28 cellular contexts compared by ENCODE assay signal in genomic region chr12:119005085-119005484, GRCh38. TPM values are rescaled to one million over a fixed set of nuclear protein-coding genes. Genes with fewer than 3 reads are reported as not detected.
"Had no signal": no experiment of that assay in that cellular context is flagged by ENCODE, and none has a peak within 500 bp of the region (broad histone marks: within the 10 kb centered on the region; RNA-seq: fewer than 3 reads in every experiment).

No MANE protein-coding gene starts in this region.

- H3K27ac ChIP-seq: ascending aorta, body of pancreas, Peyer's patch, SJSA1 had no signal

- ATAC-seq: activated naive CD4-positive, alpha-beta T cell treated with anti-CD3 and anti-CD28 coated beads, Interleukin-2, amount 50 U/mL, for 72 hours; activated naive CD8-positive, alpha-beta T cell treated with anti-CD3 and anti-CD28 coated beads, Interleukin-2, amount 50 U/mL, for 24 hours; activated T-cell treated with anti-CD3 and anti-CD28 coated beads, Interleukin-2, amount 50 U/mL, for 4 hours; body of pancreas had no signal

- H3K36me3 Mint-ChIP-seq: activated CD4-positive, alpha-beta memory T cell treated with anti-CD3 and anti-CD28 coated beads for 36 hours had no signal

- H3K9me3 Mint-ChIP-seq: activated CD4-positive, alpha-beta memory T cell treated with anti-CD3 and anti-CD28 coated beads for 36 hours; activated CD4-positive, alpha-beta T cell treated with anti-CD3 and anti-CD28 coated beads, Interleukin-2, amount 10 ng/mL, durations not matched to agents 7 days and 5 days had no signal

- H3K27ac Mint-ChIP-seq: activated B cell treated with CpG ODN at 0.5 μM for 24 hours; activated CD4-positive, alpha-beta memory T cell treated with anti-CD3 and anti-CD28 coated beads for 36 hours; activated CD4-positive, alpha-beta T cell treated with anti-CD3 and anti-CD28 coated beads, Interleukin-2, amount 10 ng/mL, durations not matched to agents 7 days and 5 days; activated naive CD4-positive, alpha-beta T cell treated with anti-CD3 and anti-CD28 coated beads, Interleukin-2, amount 50 U/mL, for 72 hours; activated naive CD8-positive, alpha-beta T cell treated with anti-CD3 and anti-CD28 coated beads, Interleukin-2, amount 50 U/mL, for 24 hours; T-helper 1 cell treated with Interleukin-12 subunit alpha and Interleukin-12 subunit beta and Interleukin-4 antibody, amounts not matched to agents 30 μg/mL and 1 μg/mL, for 36 hours had no signal

- H3K4me3 ChIP-seq: ascending aorta, body of pancreas, Peyer's patch, SJSA1 had no signal

- DNase-seq: activated B cell treated with CpG ODN at 0.5 μM for 24 hours; activated CD4-positive, alpha-beta memory T cell treated with anti-CD3 and anti-CD28 coated beads for 36 hours; activated CD4-positive, alpha-beta T cell treated with anti-CD3 and anti-CD28 coated beads for 1 hour; activated CD4-positive, alpha-beta T cell treated with anti-CD3 and anti-CD28 coated beads, Interleukin-2, amount 10 ng/mL, durations not matched to agents 7 days and 5 days; activated CD8-positive, alpha-beta memory T cell treated with anti-CD3 and anti-CD28 coated beads for 24 hours; activated effector memory CD4-positive, alpha-beta T cell treated with anti-CD3 and anti-CD28 coated beads, Interleukin-2, amount 50 U/mL, for 16 hours; activated naive CD4-positive, alpha-beta T cell treated with Interleukin-2 at 50 U/mL for 16 hours; activated naive CD8-positive, alpha-beta T cell treated with anti-CD3 and anti-CD28 coated beads, Interleukin-2, amount 50 U/mL, for 24 hours; activated T-cell treated with anti-CD3 and anti-CD28 coated beads, Interleukin-2, amount 50 U/mL, for 4 hours; amniotic stem cell; body of pancreas; central memory CD4-positive, alpha-beta T cell; Kasumi-1; NCI-H1105 treated with DMSO at 0.1 percent for 48 hours; NCI-H1436 treated with DMSO at 0.1 percent for 48 hours; NCI-H187; NCI-H2081; NCI-H345; NCI-H510A; NCI-H526 treated with DMSO at 0.1 percent for 48 hours; Peyer's patch; SHP77 had no signal

- H3K4me3 Mint-ChIP-seq: activated B cell treated with CpG ODN at 0.5 μM for 24 hours; activated CD4-positive, alpha-beta memory T cell treated with anti-CD3 and anti-CD28 coated beads for 36 hours; activated CD4-positive, alpha-beta T cell treated with anti-CD3 and anti-CD28 coated beads, Interleukin-2, amount 10 ng/mL, durations not matched to agents 7 days and 5 days; activated naive CD8-positive, alpha-beta T cell treated with anti-CD3 and anti-CD28 coated beads, Interleukin-2, amount 50 U/mL, for 24 hours; activated T-cell treated with anti-CD3 and anti-CD28 coated beads, Interleukin-2, amount 50 U/mL, for 4 hours; T-helper 1 cell treated with Interleukin-12 subunit alpha and Interleukin-12 subunit beta and Interleukin-4 antibody, amounts not matched to agents 30 μg/mL and 1 μg/mL, for 36 hours had no signal

- H3K27me3 ChIP-seq: ascending aorta, body of pancreas, Peyer's patch, SJSA1 had no signal

- H3K4me1 ChIP-seq: ascending aorta, Peyer's patch, SJSA1 had no signal

- H3K36me3 ChIP-seq: ascending aorta, Peyer's patch, SJSA1 had no signal

- H3K27me3 Mint-ChIP-seq: activated CD4-positive, alpha-beta T cell treated with anti-CD3 and anti-CD28 coated beads, Interleukin-2, amount 10 ng/mL, durations not matched to agents 7 days and 5 days had no signal

- H3K9me3 ChIP-seq: ascending aorta, body of pancreas, Peyer's patch, SJSA1 had no signal

- H3K4me1 Mint-ChIP-seq: activated B cell treated with CpG ODN at 0.5 μM for 24 hours; activated CD4-positive, alpha-beta T cell treated with anti-CD3 and anti-CD28 coated beads, Interleukin-2, amount 10 ng/mL, durations not matched to agents 7 days and 5 days; activated naive CD8-positive, alpha-beta T cell treated with anti-CD3 and anti-CD28 coated beads, Interleukin-2, amount 50 U/mL, for 24 hours had no signal

RNA-seq across cellular contexts. Expression of gene SRRM4, which starts 23.7 kb away (rescaled TPM):
- total RNA-seq: activated B cell treated with CpG ODN at 0.5 μM for 24 hours; activated CD4-positive, alpha-beta memory T cell treated with anti-CD3 and anti-CD28 coated beads for 36 hours; activated CD4-positive, alpha-beta T cell treated with anti-CD3 and anti-CD28 coated beads, Interleukin-2, amount 10 ng/mL, durations not matched to agents 7 days and 5 days; activated naive CD4-positive, alpha-beta T cell treated with anti-CD3 and anti-CD28 coated beads, Interleukin-2, amount 50 U/mL, for 72 hours; activated T-cell treated with anti-CD3 and anti-CD28 coated beads, Interleukin-2, amount 50 U/mL, for 4 hours; ascending aorta; body of pancreas; bronchial epithelial cell; chondrocyte; Peyer's patch; SJSA1 had no signal
